31 cellular contexts compared by ENCODE assay signal in genomic region chr7:105719919-105720318, GRCh38.
"Had no signal": no experiment of that assay in that cellular context is flagged by ENCODE, and none has a peak within 500 bp of the region (broad histone marks: within the 10 kb centered on the region; RNA-seq: fewer than 3 reads in every experiment).

No MANE protein-coding gene starts in this region.

- H3K4me3 Mint-ChIP-seq: activated B cell treated with CpG ODN at 0.5 μM for 24 hours; activated CD8-positive, alpha-beta memory T cell treated with anti-CD3 and anti-CD28 coated beads, Interleukin-2, amount 10 ng/mL, durations not matched to agents 7 days and 5 days; activated CD8-positive, alpha-beta T cell treated with anti-CD3 and anti-CD28 coated beads, Interleukin-2, amount 10 ng/mL, durations not matched to agents 7 days and 5 days; activated naive CD8-positive, alpha-beta T cell; effector memory CD8-positive, alpha-beta T cell; nephron; stimulated activated naive B cell treated with anti-CD40 and anti-IgM and Interleukin-4, amounts not matched to agents 10 μg/mL and 1 μg/mL and 100 μg/mL, for 72 hours had no signal

- H3K4me1 ChIP-seq: suprapubic skin had no signal

- FAIRE-seq: bronchial epithelial cell, endothelial cell of umbilical vein, keratinocyte had no signal

- H3K4me3 ChIP-seq: coronary artery, dorsolateral prefrontal cortex, gastroesophageal sphincter, sigmoid colon, smooth muscle cell, suprapubic skin, tibial nerve had no signal

- ATAC-seq: activated CD8-positive, alpha-beta memory T cell treated with anti-CD3 and anti-CD28 coated beads, Interleukin-2, amount 10 ng/mL, durations not matched to agents 7 days and 5 days; activated CD8-positive, alpha-beta T cell treated with anti-CD3 and anti-CD28 coated beads, Interleukin-2, amount 10 ng/mL, durations not matched to agents 7 days and 5 days; effector memory CD8-positive, alpha-beta T cell; gastroesophageal sphincter; stimulated activated naive B cell treated with anti-CD40 and anti-IgM and Interleukin-4, amounts not matched to agents 10 μg/mL and 1 μg/mL and 100 μg/mL, for 72 hours had no signal

- H3K9me3 ChIP-seq: gastroesophageal sphincter, neutrophil, sigmoid colon, suprapubic skin, tibial nerve had no signal

- H3K27me3 Mint-ChIP-seq: activated B cell treated with CpG ODN at 0.5 μM for 24 hours; activated CD8-positive, alpha-beta memory T cell treated with anti-CD3 and anti-CD28 coated beads, Interleukin-2, amount 10 ng/mL, durations not matched to agents 7 days and 5 days; activated naive CD8-positive, alpha-beta T cell; effector memory CD8-positive, alpha-beta T cell; stimulated activated naive B cell treated with anti-CD40 and anti-IgM and Interleukin-4, amounts not matched to agents 10 μg/mL and 1 μg/mL and 100 μg/mL, for 72 hours had no signal

- H3K27ac ChIP-seq: coronary artery, gastroesophageal sphincter, neutrophil, sigmoid colon, suprapubic skin, tibial nerve had no signal

- DNase-seq: activated B cell treated with CpG ODN at 0.5 μM for 24 hours; activated CD4-positive, alpha-beta T cell treated with anti-CD3 and anti-CD28 coated beads, Interleukin-2, amount 50 U/mL, for 1 hour; activated CD8-positive, alpha-beta memory T cell treated with anti-CD3 and anti-CD28 coated beads, Interleukin-2, amount 10 ng/mL, durations not matched to agents 7 days and 5 days; activated CD8-positive, alpha-beta T cell treated with anti-CD3 and anti-CD28 coated beads, Interleukin-2, amount 10 ng/mL, durations not matched to agents 7 days and 5 days; activated naive CD4-positive, alpha-beta T cell; activated T-cell treated with anti-CD3 and anti-CD28 coated beads, Interleukin-2, amount 50 U/mL, for 48 hours; anterior cingulate cortex; dorsolateral prefrontal cortex; effector memory CD8-positive, alpha-beta T cell; head of caudate nucleus; hippocampal formation; left cardiac atrium; left ventricle myocardium superior; sigmoid colon; stimulated activated CD4-positive, alpha-beta T cell treated with anti-CD3 and anti-CD28 coated beads, Interleukin-1b, Interleukin-23, amount 100 ng/mL, for 48 hours; stimulated activated CD4-positive, alpha-beta T cell treated with anti-CD3 and anti-CD28 coated beads, Interleukin-4, amount 100 ng/mL, for 4 hours; stimulated activated CD8-positive, alpha-beta memory T cell treated with anti-CD3 and anti-CD28 coated beads, Interleukin-4, amount 100 ng/mL, for 48 hours; stimulated activated naive B cell treated with anti-CD40 and anti-IgM and Interleukin-4, amounts not matched to agents 10 μg/mL and 1 μg/mL and 100 μg/mL, for 72 hours; T-helper 2 cell had no signal

- H3K4me1 Mint-ChIP-seq: activated B cell treated with CpG ODN at 0.5 μM for 24 hours; activated CD8-positive, alpha-beta memory T cell treated with anti-CD3 and anti-CD28 coated beads, Interleukin-2, amount 10 ng/mL, durations not matched to agents 7 days and 5 days had no signal

- H3K36me3 ChIP-seq: gastroesophageal sphincter, neutrophil, sigmoid colon, suprapubic skin, tibial nerve had no signal

- H3K4me2 ChIP-seq: smooth muscle cell had no signal

- H3K27ac Mint-ChIP-seq: activated B cell treated with CpG ODN at 0.5 μM for 24 hours; activated CD8-positive, alpha-beta memory T cell treated with anti-CD3 and anti-CD28 coated beads, Interleukin-2, amount 10 ng/mL, durations not matched to agents 7 days and 5 days; activated CD8-positive, alpha-beta T cell treated with anti-CD3 and anti-CD28 coated beads, Interleukin-2, amount 10 ng/mL, durations not matched to agents 7 days and 5 days; activated naive CD8-positive, alpha-beta T cell; activated T-helper 2 cell treated with anti-CD3 and anti-CD28 coated beads, Interferon-gamma antibody, Interleukin-2, Interleukin-4, amounts not matched to agents 10 μg/mL and 5 μg/mL and 100 μg/mL, durations not matched to agents 14 hours and 24 hours and 36 hours; effector memory CD8-positive, alpha-beta T cell; nephron; stimulated activated naive B cell treated with anti-CD40 and anti-IgM and Interleukin-4, amounts not matched to agents 10 μg/mL and 1 μg/mL and 100 μg/mL, for 72 hours had no signal

- H3K36me3 Mint-ChIP-seq: activated CD8-positive, alpha-beta memory T cell treated with anti-CD3 and anti-CD28 coated beads, Interleukin-2, amount 10 ng/mL, durations not matched to agents 7 days and 5 days; activated naive CD8-positive, alpha-beta T cell; stimulated activated naive B cell treated with anti-CD40 and anti-IgM and Interleukin-4, amounts not matched to agents 10 μg/mL and 1 μg/mL and 100 μg/mL, for 72 hours had no signal

- H3K27me3 ChIP-seq: dorsolateral prefrontal cortex, gastroesophageal sphincter, neutrophil, sigmoid colon, suprapubic skin, tibial nerve had no signal

- H3K9me3 Mint-ChIP-seq: activated B cell treated with CpG ODN at 0.5 μM for 24 hours; activated T-helper 2 cell treated with anti-CD3 and anti-CD28 coated beads, Interferon-gamma antibody, Interleukin-2, Interleukin-4, amounts not matched to agents 10 μg/mL and 5 μg/mL and 100 μg/mL, durations not matched to agents 14 hours and 24 hours and 36 hours; effector memory CD8-positive, alpha-beta T cell; nephron; stimulated activated naive B cell treated with anti-CD40 and anti-IgM and Interleukin-4, amounts not matched to agents 10 μg/mL and 1 μg/mL and 100 μg/mL, for 72 hours had no signal
